In the genomic region with DNA sequence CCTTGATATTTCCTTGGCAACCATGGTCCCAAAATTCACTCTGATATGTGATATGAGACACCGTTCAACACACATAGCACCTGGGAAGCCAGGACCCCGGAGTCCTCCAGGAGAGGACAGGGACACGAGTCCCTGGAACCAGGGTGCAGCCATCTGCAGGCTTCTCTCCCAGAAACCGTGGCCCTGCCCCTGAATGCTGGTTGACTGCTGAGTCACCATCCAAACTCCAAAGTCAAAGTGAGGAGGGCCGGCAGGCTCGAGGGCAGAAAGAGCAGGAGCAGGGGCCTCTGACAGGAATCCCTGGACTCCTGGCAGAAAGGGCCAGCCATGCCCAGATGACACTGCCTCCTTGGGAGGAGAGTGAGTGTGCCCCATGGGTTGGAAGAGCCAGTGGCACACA, we compare ENCODE assay signal across 30 cellular contexts. TPM values are rescaled to one million over a fixed set of nuclear protein-coding genes. Genes with fewer than 3 reads are reported as not detected.
"Had no signal": no experiment of that assay in that cellular context is flagged by ENCODE, and none has a peak within 500 bp of the region (broad histone marks: within the 10 kb centered on the region; RNA-seq: fewer than 3 reads in every experiment).

No MANE protein-coding gene starts in this region.

- H3K9me3 Mint-ChIP-seq: activated naive CD4-positive, alpha-beta T cell treated with anti-CD3 and anti-CD28 coated beads, Interleukin-2, amount 50 U/mL, for 72 hours; activated T-cell treated with anti-CD3 and anti-CD28 coated beads, Interleukin-2, amount 50 U/mL, for 72 hours; natural killer cell; stimulated activated effector memory CD8-positive, alpha-beta T cell treated with anti-CD3 and anti-CD28 coated beads, Interleukin-12 subunit alpha, Interleukin-12 subunit beta, amount 100 ng/mL, for 72 hours; stimulated activated naive CD8-positive, alpha-beta T cell treated with anti-CD3 and anti-CD28 coated beads, Interleukin-15, Interleukin-2, amounts not matched to agents 100 ng/mL and 50 ng/mL, for 24 hours had no signal

- H3K4me1 ChIP-seq: colonic mucosa, esophagus squamous epithelium, right lobe of liver, uterus had no signal

- H3K4me3 Mint-ChIP-seq: activated CD4-positive, alpha-beta T cell treated with anti-CD3 and anti-CD28 coated beads for 36 hours; activated CD8-positive, alpha-beta T cell treated with anti-CD3 and anti-CD28 coated beads, Interleukin-2, amount 10 ng/mL, durations not matched to agents 7 days and 5 days; activated T-cell treated with anti-CD3 and anti-CD28 coated beads, Interleukin-2, amount 50 U/mL, for 72 hours; brain; natural killer cell; stimulated activated effector memory CD8-positive, alpha-beta T cell treated with anti-CD3 and anti-CD28 coated beads, Interleukin-12 subunit alpha, Interleukin-12 subunit beta, amount 100 ng/mL, for 72 hours; stimulated activated naive CD8-positive, alpha-beta T cell treated with anti-CD3 and anti-CD28 coated beads, Interleukin-15, Interleukin-2, amounts not matched to agents 100 ng/mL and 50 ng/mL, for 24 hours had no signal

- DNase-seq: activated CD4-positive, alpha-beta T cell treated with anti-CD3 and anti-CD28 coated beads for 36 hours; activated CD4-positive, CD25-positive, alpha-beta regulatory T cell; activated CD8-positive, alpha-beta T cell treated with anti-CD3 and anti-CD28 coated beads, Interleukin-2, amount 10 ng/mL, durations not matched to agents 7 days and 5 days; activated naive CD4-positive, alpha-beta T cell; activated T-cell treated with anti-CD3 and anti-CD28 coated beads for 4 hours; activated T-cell treated with anti-CD3 and anti-CD28 coated beads, Interleukin-2, amount 50 U/mL, for 72 hours; aorta; cerebellar nuclear complex; colonic mucosa; effector CD8-positive, alpha-beta T cell; esophagus squamous epithelium; foreskin melanocyte; heart right ventricle; left cardiac atrium; midbrain; natural killer cell; stimulated activated CD4-positive, alpha-beta T cell treated with anti-CD3 and anti-CD28 coated beads, Interleukin-4, amount 100 ng/mL, for 24 hours; uterus had no signal

- FAIRE-seq: endometrium, islet of Langerhans had no signal

- H3K36me3 Mint-ChIP-seq: activated naive CD4-positive, alpha-beta T cell treated with anti-CD3 and anti-CD28 coated beads, Interleukin-2, amount 50 U/mL, for 72 hours; brain; natural killer cell; stimulated activated effector memory CD8-positive, alpha-beta T cell treated with anti-CD3 and anti-CD28 coated beads, Interleukin-12 subunit alpha, Interleukin-12 subunit beta, amount 100 ng/mL, for 72 hours had no signal

- H3K27me3 ChIP-seq: cardiac muscle cell, colonic mucosa, esophagus squamous epithelium, heart right ventricle, right lobe of liver, uterus had no signal

- H3K27ac ChIP-seq: cardiac muscle cell, colonic mucosa, epithelial cell of prostate, esophagus squamous epithelium, heart right ventricle, right lobe of liver, skin epidermis, thoracic aorta, uterus had no signal

- H3K27ac Mint-ChIP-seq: activated CD4-positive, alpha-beta T cell treated with anti-CD3 and anti-CD28 coated beads for 36 hours; activated CD8-positive, alpha-beta T cell treated with anti-CD3 and anti-CD28 coated beads, Interleukin-2, amount 10 ng/mL, durations not matched to agents 7 days and 5 days; activated naive CD4-positive, alpha-beta T cell treated with anti-CD3 and anti-CD28 coated beads, Interleukin-2, amount 50 U/mL, for 72 hours; activated T-cell treated with anti-CD3 and anti-CD28 coated beads, Interleukin-2, amount 50 U/mL, for 72 hours; brain; natural killer cell; stimulated activated effector memory CD8-positive, alpha-beta T cell treated with anti-CD3 and anti-CD28 coated beads, Interleukin-12 subunit alpha, Interleukin-12 subunit beta, amount 100 ng/mL, for 72 hours; stimulated activated naive CD8-positive, alpha-beta T cell treated with anti-CD3 and anti-CD28 coated beads, Interleukin-15, Interleukin-2, amounts not matched to agents 100 ng/mL and 50 ng/mL, for 24 hours had no signal

- H3K4me3 ChIP-seq: cardiac muscle cell, colonic mucosa, esophagus squamous epithelium, heart right ventricle, right lobe of liver, skin epidermis, thoracic aorta, uterus had no signal

- H3K9me3 ChIP-seq: colonic mucosa, esophagus squamous epithelium, heart right ventricle, right lobe of liver, thoracic aorta, uterus had no signal

- H3K36me3 ChIP-seq: cardiac muscle cell, colonic mucosa, esophagus squamous epithelium, heart right ventricle, right lobe of liver, thoracic aorta, uterus had no signal

- ATAC-seq: activated CD4-positive, alpha-beta T cell treated with anti-CD3 and anti-CD28 coated beads for 36 hours; activated CD8-positive, alpha-beta T cell treated with anti-CD3 and anti-CD28 coated beads, Interleukin-2, amount 10 ng/mL, durations not matched to agents 7 days and 5 days; activated naive CD4-positive, alpha-beta T cell treated with anti-CD3 and anti-CD28 coated beads, Interleukin-2, amount 50 U/mL, for 72 hours; activated T-cell treated with anti-CD3 and anti-CD28 coated beads, Interleukin-2, amount 50 U/mL, for 72 hours; heart right ventricle; left cardiac atrium; natural killer cell; stimulated activated effector memory CD8-positive, alpha-beta T cell treated with anti-CD3 and anti-CD28 coated beads, Interleukin-12 subunit alpha, Interleukin-12 subunit beta, amount 100 ng/mL, for 72 hours had no signal

- H3K4me1 Mint-ChIP-seq: activated CD4-positive, alpha-beta T cell treated with anti-CD3 and anti-CD28 coated beads for 36 hours; brain; natural killer cell; stimulated activated effector memory CD8-positive, alpha-beta T cell treated with anti-CD3 and anti-CD28 coated beads, Interleukin-12 subunit alpha, Interleukin-12 subunit beta, amount 100 ng/mL, for 72 hours had no signal

- H3K27me3 Mint-ChIP-seq: activated CD4-positive, alpha-beta T cell treated with anti-CD3 and anti-CD28 coated beads for 36 hours; stimulated activated naive CD8-positive, alpha-beta T cell treated with anti-CD3 and anti-CD28 coated beads, Interleukin-15, Interleukin-2, amounts not matched to agents 100 ng/mL and 50 ng/mL, for 24 hours had no signal

RNA-seq across cellular contexts. Expression of gene PNMA3, which starts 9.1 kb away (rescaled TPM):
- total RNA-seq: dermis microvascular lymphatic vessel endothelial cell had no signal
